1 cellular context compared by ENCODE assay signal in genomic region chr4:102761478-102761790, GRCh38.
A peak's percentile ranks its signal among the peaks of the same experiment; 100 is the strongest.
TF ChIP-seq lines count a peak whose summit lies in the region.

No MANE protein-coding gene starts in this region.

TF ChIP-seq in HepG2, 621 proteins besides CTCF, POLR2A, EP300 and RAD21 (continued from another document):
- TF ChIP-seq, protein P1, sequence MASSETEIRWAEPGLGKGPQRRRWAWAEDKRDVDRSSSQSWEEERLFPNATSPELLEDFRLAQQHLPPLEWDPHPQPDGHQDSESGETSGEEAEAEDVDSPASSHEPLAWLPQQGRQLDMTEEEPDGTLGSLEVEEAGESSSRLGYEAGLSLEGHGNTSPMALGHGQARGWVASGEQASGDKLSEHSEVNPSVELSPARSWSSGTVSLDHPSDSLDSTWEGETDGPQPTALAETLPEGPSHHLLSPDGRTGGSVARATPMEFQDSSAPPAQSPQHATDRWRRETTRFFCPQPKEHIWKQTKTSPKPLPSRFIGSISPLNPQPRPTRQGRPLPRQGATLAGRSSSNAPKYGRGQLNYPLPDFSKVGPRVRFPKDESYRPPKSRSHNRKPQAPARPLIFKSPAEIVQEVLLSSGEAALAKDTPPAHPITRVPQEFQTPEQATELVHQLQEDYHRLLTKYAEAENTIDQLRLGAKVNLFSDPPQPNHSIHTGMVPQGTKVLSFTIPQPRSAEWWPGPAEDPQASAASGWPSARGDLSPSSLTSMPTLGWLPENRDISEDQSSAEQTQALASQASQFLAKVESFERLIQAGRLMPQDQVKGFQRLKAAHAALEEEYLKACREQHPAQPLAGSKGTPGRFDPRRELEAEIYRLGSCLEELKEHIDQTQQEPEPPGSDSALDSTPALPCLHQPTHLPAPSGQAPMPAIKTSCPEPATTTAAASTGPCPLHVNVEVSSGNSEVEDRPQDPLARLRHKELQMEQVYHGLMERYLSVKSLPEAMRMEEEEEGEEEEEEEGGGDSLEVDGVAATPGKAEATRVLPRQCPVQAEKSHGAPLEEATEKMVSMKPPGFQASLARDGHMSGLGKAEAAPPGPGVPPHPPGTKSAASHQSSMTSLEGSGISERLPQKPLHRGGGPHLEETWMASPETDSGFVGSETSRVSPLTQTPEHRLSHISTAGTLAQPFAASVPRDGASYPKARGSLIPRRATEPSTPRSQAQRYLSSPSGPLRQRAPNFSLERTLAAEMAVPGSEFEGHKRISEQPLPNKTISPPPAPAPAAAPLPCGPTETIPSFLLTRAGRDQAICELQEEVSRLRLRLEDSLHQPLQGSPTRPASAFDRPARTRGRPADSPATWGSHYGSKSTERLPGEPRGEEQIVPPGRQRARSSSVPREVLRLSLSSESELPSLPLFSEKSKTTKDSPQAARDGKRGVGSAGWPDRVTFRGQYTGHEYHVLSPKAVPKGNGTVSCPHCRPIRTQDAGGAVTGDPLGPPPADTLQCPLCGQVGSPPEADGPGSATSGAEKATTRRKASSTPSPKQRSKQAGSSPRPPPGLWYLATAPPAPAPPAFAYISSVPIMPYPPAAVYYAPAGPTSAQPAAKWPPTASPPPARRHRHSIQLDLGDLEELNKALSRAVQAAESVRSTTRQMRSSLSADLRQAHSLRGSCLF (CRISPR knock-in tag; IDR thresholded peaks at IDR 0.05; ENCODE audit: borderline replicate concordance) = no peak
- no peak for TF ChIP-seq ZSCAN30 (CRISPR knock-in tag; IDR thresholded peaks at IDR 0.05)
- TF ChIP-seq, protein P2, sequence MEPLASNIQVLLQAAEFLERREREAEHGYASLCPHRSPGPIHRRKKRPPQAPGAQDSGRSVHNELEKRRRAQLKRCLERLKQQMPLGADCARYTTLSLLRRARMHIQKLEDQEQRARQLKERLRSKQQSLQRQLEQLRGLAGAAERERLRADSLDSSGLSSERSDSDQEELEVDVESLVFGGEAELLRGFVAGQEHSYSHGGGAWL (CRISPR knock-in tag; IDR thresholded peaks at IDR 0.05) = no peak
- TF ChIP-seq ZNF451 (CRISPR knock-in tag; IDR thresholded peaks at IDR 0.05) = no peak
- TF ChIP-seq DMAP1 (CRISPR knock-in tag; IDR thresholded peaks at IDR 0.05) = no peak
- 0 out of 2 replicates have a peak, but pooled peaks have one; percentile 11 for TF ChIP-seq ZNF510 (CRISPR knock-in tag; IDR thresholded peaks at IDR 0.05; ENCODE audit: low read depth)
- TF ChIP-seq ZNF33A (CRISPR knock-in tag; IDR thresholded peaks at IDR 0.05; ENCODE audit: borderline replicate concordance) = 0 out of 2 replicates have a peak, but pooled peaks have one; percentile 35
- no peak for TF ChIP-seq MEIS2 (CRISPR knock-in tag; IDR thresholded peaks at IDR 0.05)
- no peak for TF ChIP-seq CSRNP1 (CRISPR knock-in tag; IDR thresholded peaks at IDR 0.05)
